24 cellular contexts compared by ENCODE assay signal in the genomic region with DNA sequence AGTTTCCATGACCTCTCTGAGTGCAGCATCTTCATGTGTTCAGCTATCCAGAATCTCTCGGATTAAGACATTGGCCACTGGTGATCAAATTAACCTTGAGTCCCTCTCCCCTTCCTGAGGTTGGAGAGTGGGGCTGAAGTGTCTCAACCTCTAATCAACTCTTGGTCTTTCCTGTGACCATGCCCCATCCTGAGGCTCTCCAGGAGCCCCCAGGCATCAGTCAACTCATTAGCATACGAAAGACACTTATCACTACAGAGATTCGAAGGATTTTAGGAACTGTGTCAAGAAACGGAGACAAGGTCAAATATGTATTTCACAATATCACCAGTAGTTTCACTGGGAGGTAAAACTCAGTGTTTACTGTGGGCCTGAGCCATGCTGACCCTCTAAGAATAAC.
DNase-seq lines count a peak whose midpoint lies in the region; ATAC-seq, FAIRE-seq and TF ChIP-seq lines count a peak whose summit lies in the region.
"Had no signal": no experiment of that assay in that cellular context is flagged by ENCODE, and none has a peak within 500 bp of the region (broad histone marks: within the 10 kb centered on the region; RNA-seq: fewer than 3 reads in every experiment).

No MANE protein-coding gene starts in this region.

- H3K4me1 ChIP-seq in iPS-20b (ENCODE audit: insufficient read depth, low read length): peaks cover 4% of the 10 kb centered on the region; the same call in 1 of the 2 replicates
- peaks cover 8% of the 10 kb centered on the region for H3K4me1 ChIP-seq in mesendoderm (ENCODE audit: control insufficient read depth, low read depth, low read length)
- H3K4me1 ChIP-seq: Caco-2 had no signal

- DNase-seq in ELF-1 (ENCODE audit: low read depth, low spot score): peak; percentile 24
- DNase-seq in WTC11 (ENCODE audit: low spot score): no peak
- peak; percentile 57 for DNase-seq in mesendoderm
- DNase-seq in D721Med (ENCODE audit: insufficient read length, low spot score): no peak
- DNase-seq: Caco-2; CD4-positive, CD25-positive, alpha-beta regulatory T cell; CD8-positive, alpha-beta T cell; DMS 273 treated with DMSO at 0.1 percent for 48 hours; DMS79; EL; GF-D8; H7 had no signal

- peak overlapping the region; percentile 31 for H3K18ac ChIP-seq in mesendoderm (ENCODE audit: low read length)

- H3K23ac ChIP-seq in mesendoderm (ENCODE audit: low read length): no peak overlapping the region

- H3K27ac ChIP-seq in iPS-20b (ENCODE audit: low read length) (no peak overlapping the region), mesendoderm (ENCODE audit: low read depth, low read length) (no peak overlapping the region)
- H3K27ac ChIP-seq: 22Rv1, BLaER1, C4-2B had no signal

- H3K4me1 Mint-ChIP-seq in WTC11: peaks cover 13% of the 10 kb centered on the region
- H3K4me1 Mint-ChIP-seq: CD4-positive, CD25-positive, alpha-beta regulatory T cell had no signal

- no peak overlapping the region for H4K8ac ChIP-seq in mesendoderm (ENCODE audit: low read depth, low read length)

- no peak overlapping the region for H2BK120ac ChIP-seq in mesendoderm (ENCODE audit: low read depth, low read length)

- WGBS in mesendoderm (ENCODE audit: extremely low coverage, insufficient coverage, low lambda C conversion rate): no CpG with 5 or more reads among the region's 4 CpGs

- H3K27me3 ChIP-seq in iPS-20b (ENCODE audit: insufficient read depth, low read length): no peaks in the 10 kb centered on the region
- H3K27me3 ChIP-seq in mesendoderm (ENCODE audit: insufficient read depth, low read length, poor library complexity): no peaks in the 10 kb centered on the region
- H3K27me3 ChIP-seq: BLaER1 had no signal

- no peak overlapping the region for H3K4me2 ChIP-seq in mesendoderm (ENCODE audit: low read length)
- H3K4me2 ChIP-seq: BLaER1 had no signal

- no peaks in the 10 kb centered on the region for H3K36me3 ChIP-seq in iPS-20b (ENCODE audit: insufficient read depth, low read depth, low read length)
- H3K36me3 ChIP-seq in mesendoderm (ENCODE audit: control insufficient read depth, insufficient read depth, low read length): no peaks in the 10 kb centered on the region
- H3K36me3 ChIP-seq: BLaER1 had no signal

- H3K9ac ChIP-seq in iPS-20b (ENCODE audit: low read depth, low read length): no peak overlapping the region
- H3K9ac ChIP-seq in mesendoderm (ENCODE audit: low read length): no peak overlapping the region
- H3K9ac ChIP-seq: BLaER1 had no signal

- 0 out of 2 replicates have a peak overlapping the region, but pooled peaks have one; percentile 20 for H3K4me3 ChIP-seq in iPS-20b (ENCODE audit: low read length)
- no peak overlapping the region for H3K4me3 ChIP-seq in mesendoderm (ENCODE audit: low read length)
- H3K4me3 ChIP-seq: BLaER1 had no signal

- no peak overlapping the region for H2BK5ac ChIP-seq in mesendoderm (ENCODE audit: low read length)

- H3K27ac Mint-ChIP-seq in WTC11: no peak overlapping the region
- H3K27ac Mint-ChIP-seq: B cell; CD4-positive, CD25-positive, alpha-beta regulatory T cell; CD8-positive, alpha-beta T cell had no signal

- no peaks in the 10 kb centered on the region for H3K9me3 ChIP-seq in iPS-20b (ENCODE audit: insufficient read depth, low read depth, low read length)
- H3K9me3 ChIP-seq: BLaER1, Caco-2 had no signal

- H3K79me2 ChIP-seq in mesendoderm (ENCODE audit: control insufficient read depth, insufficient read depth, low read length): no peaks in the 10 kb centered on the region

- no peak overlapping the region for H3K56ac ChIP-seq in mesendoderm (ENCODE audit: low read length)

- no peaks in the 10 kb centered on the region for H3K9me3 Mint-ChIP-seq in WTC11
- H3K9me3 Mint-ChIP-seq: CD8-positive, alpha-beta T cell had no signal

- no peak for FAIRE-seq in D721Med (lab: Jason Lieb, UNC)
- FAIRE-seq: A204.1, GM12891, GM18507, H1 had no signal

- H4K5ac ChIP-seq in mesendoderm (ENCODE audit: low read length): no peak overlapping the region

- POLR2A ChIA-PET in WTC11 (lab: Charles Lee): no interaction called here

- no peaks in the 10 kb centered on the region for H3K27me3 Mint-ChIP-seq in WTC11 (ENCODE audit: low read depth)
- H3K27me3 Mint-ChIP-seq: B cell; CD4-positive, CD25-positive, alpha-beta regulatory T cell had no signal

- H3K79me1 ChIP-seq in mesendoderm (ENCODE audit: low read length): no peaks in the 10 kb centered on the region

- H3K4ac ChIP-seq in mesendoderm (ENCODE audit: low read depth, low read length): no peak overlapping the region

- CTCF ChIA-PET in WTC11 (lab: Charles Lee): no interaction called here

- ATAC-seq in WTC11 (peak; percentile 56), HG03571 (IDR thresholded peaks at IDR 0.05; ENCODE audit: unreplicated experiment) (no peak), HG03565 (IDR thresholded peaks at IDR 0.05; ENCODE audit: unreplicated experiment) (no peak)
- ATAC-seq: CD8-positive, alpha-beta T cell; HCT116 had no signal

- H3K36me3 Mint-ChIP-seq in WTC11: no peaks in the 10 kb centered on the region
- H3K36me3 Mint-ChIP-seq: CD4-positive, CD25-positive, alpha-beta regulatory T cell; CD8-positive, alpha-beta T cell had no signal

- no peak overlapping the region for H2AK5ac ChIP-seq in mesendoderm (ENCODE audit: low read length)

- H2BK15ac ChIP-seq in mesendoderm (replicated peaks; ENCODE audit: low read depth): no peak overlapping the region

- TF ChIP-seq CTCF in WTC11 (IDR thresholded peaks at IDR 0.05) (no peak), D721Med (IDR thresholded peaks at IDR 0.05; ENCODE audit: insufficient read depth, missing control alignments) (no peak)

- H3K4me3 Mint-ChIP-seq in WTC11: no peak overlapping the region
- H3K4me3 Mint-ChIP-seq: B cell; CD4-positive, CD25-positive, alpha-beta regulatory T cell; CD8-positive, alpha-beta T cell had no signal

TF ChIP-seq in WTC11, 78 proteins besides CTCF, POLR2A, EP300 and RAD21:
- TF ChIP-seq ATF1 (CRISPR knock-in tag; IDR thresholded peaks at IDR 0.05) (no peak), PRRX2 (CRISPR knock-in tag; IDR thresholded peaks at IDR 0.05) (no peak), ZNF138 (CRISPR knock-in tag; conservative IDR thresholded peaks at IDR 0.05) (no peak), ZNF263 (CRISPR knock-in tag; IDR thresholded peaks at IDR 0.05; ENCODE audit: low read depth) (no peak), ZNF121 (CRISPR knock-in tag; IDR thresholded peaks at IDR 0.05) (no peak), ZNF423 (CRISPR knock-in tag; IDR thresholded peaks at IDR 0.05) (no peak)
- TF ChIP-seq, protein P1, sequence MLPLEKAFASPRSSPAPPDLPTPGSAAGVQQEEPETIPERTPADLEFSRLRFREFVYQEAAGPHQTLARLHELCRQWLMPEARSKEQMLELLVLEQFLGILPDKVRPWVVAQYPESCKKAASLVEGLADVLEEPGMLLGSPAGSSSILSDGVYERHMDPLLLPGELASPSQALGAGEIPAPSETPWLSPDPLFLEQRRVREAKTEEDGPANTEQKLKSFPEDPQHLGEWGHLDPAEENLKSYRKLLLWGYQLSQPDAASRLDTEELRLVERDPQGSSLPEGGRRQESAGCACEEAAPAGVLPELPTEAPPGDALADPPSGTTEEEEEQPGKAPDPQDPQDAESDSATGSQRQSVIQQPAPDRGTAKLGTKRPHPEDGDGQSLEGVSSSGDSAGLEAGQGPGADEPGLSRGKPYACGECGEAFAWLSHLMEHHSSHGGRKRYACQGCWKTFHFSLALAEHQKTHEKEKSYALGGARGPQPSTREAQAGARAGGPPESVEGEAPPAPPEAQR (CRISPR knock-in tag; IDR thresholded peaks at IDR 0.05): no peak
- TF ChIP-seq, protein P2, sequence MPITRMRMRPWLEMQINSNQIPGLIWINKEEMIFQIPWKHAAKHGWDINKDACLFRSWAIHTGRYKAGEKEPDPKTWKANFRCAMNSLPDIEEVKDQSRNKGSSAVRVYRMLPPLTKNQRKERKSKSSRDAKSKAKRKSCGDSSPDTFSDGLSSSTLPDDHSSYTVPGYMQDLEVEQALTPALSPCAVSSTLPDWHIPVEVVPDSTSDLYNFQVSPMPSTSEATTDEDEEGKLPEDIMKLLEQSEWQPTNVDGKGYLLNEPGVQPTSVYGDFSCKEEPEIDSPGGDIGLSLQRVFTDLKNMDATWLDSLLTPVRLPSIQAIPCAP (CRISPR knock-in tag; IDR thresholded peaks at IDR 0.05): no peak
- TF ChIP-seq, protein P3, sequence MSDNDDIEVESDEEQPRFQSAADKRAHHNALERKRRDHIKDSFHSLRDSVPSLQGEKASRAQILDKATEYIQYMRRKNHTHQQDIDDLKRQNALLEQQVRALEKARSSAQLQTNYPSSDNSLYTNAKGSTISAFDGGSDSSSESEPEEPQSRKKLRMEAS (CRISPR knock-in tag; IDR thresholded peaks at IDR 0.05): no peak
- TF ChIP-seq, protein P4, sequence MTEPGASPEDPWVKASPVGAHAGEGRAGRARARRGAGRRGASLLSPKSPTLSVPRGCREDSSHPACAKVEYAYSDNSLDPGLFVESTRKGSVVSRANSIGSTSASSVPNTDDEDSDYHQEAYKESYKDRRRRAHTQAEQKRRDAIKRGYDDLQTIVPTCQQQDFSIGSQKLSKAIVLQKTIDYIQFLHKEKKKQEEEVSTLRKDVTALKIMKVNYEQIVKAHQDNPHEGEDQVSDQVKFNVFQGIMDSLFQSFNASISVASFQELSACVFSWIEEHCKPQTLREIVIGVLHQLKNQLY (CRISPR knock-in tag; IDR thresholded peaks at IDR 0.05): no peak
- TF ChIP-seq, protein P5, sequence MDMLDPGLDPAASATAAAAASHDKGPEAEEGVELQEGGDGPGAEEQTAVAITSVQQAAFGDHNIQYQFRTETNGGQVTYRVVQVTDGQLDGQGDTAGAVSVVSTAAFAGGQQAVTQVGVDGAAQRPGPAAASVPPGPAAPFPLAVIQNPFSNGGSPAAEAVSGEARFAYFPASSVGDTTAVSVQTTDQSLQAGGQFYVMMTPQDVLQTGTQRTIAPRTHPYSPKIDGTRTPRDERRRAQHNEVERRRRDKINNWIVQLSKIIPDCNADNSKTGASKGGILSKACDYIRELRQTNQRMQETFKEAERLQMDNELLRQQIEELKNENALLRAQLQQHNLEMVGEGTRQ (CRISPR knock-in tag; IDR thresholded peaks at IDR 0.05): no peak

Comparison
In these comparisons a context has a peak if more than half of its experiments do, and no peak if none do; other contexts are left out.
1. DNase-seq: peak in ELF-1 (single experiment) and mesendoderm (single experiment); none in WTC11 (single experiment) and D721Med (single experiment).